Comparison of ENCODE assay signal across 30 cellular contexts in genomic region chr5:110017854-110018253, GRCh38.
"Had no signal": no experiment of that assay in that cellular context is flagged by ENCODE, and none has a peak within 500 bp of the region (broad histone marks: within the 10 kb centered on the region; RNA-seq: fewer than 3 reads in every experiment).

No MANE protein-coding gene starts in this region.

- FAIRE-seq: islet of Langerhans, kidney, small intestine had no signal

- DNase-seq: head of caudate nucleus; hypothalamus; immature natural killer cell; kidney; left colon; left lung; mesendoderm; naive thymus-derived CD4-positive, alpha-beta T cell; occipital lobe; retina; sigmoid colon; small intestine; stimulated activated CD4-positive, alpha-beta T cell treated with anti-CD3 and anti-CD28 coated beads, Interleukin-1b, Interleukin-23, amount 100 ng/mL, for 48 hours; stimulated activated CD4-positive, alpha-beta T cell treated with anti-CD3 and anti-CD28 coated beads, Interleukin-2, amount 100 ng/mL, for 48 hours; stimulated activated CD4-positive, alpha-beta T cell treated with anti-CD3 and anti-CD28 coated beads, Interleukin-4, amount 100 ng/mL, for 4 hours; stimulated activated CD8-positive, alpha-beta memory T cell treated with anti-CD3 and anti-CD28 coated beads, Interleukin-4, amount 100 ng/mL, for 48 hours; stimulated activated naive CD4-positive, alpha-beta T cell treated with Interleukin-2 at 50 U/mL for 16 hours; stimulated activated naive CD8-positive, alpha-beta T cell treated with anti-CD3 and anti-CD28 coated beads, Interleukin-15, amount 100 ng/mL, for 72 hours; substantia nigra; uterus had no signal

- H3K27ac ChIP-seq: left lung, neutrophil, prostate gland, sigmoid colon, tibial nerve, uterus had no signal

- H3K27ac Mint-ChIP-seq: immature natural killer cell; mesothelial cell of epicardium; naive thymus-derived CD4-positive, alpha-beta T cell; natural killer cell treated with Interleukin-12 subunit alpha and Interleukin-12 subunit beta and Interleukin-15 and Interleukin-18, amount 100 ng/mL, for 72 hours; stimulated activated memory B cell treated with anti-CD40 and anti-IgM and Interleukin-4, amounts not matched to agents 10 μg/mL and 1 μg/mL and 100 μg/mL, for 72 hours; type B pancreatic cell had no signal

- H3K36me3 ChIP-seq: left lung, neutrophil, prostate gland, sigmoid colon, tibial nerve, uterus had no signal

- H3K9me3 Mint-ChIP-seq: stimulated activated memory B cell treated with anti-CD40 and anti-IgM and Interleukin-4, amounts not matched to agents 10 μg/mL and 1 μg/mL and 100 μg/mL, for 72 hours had no signal

- H3K4me1 ChIP-seq: left lung, prostate gland, sigmoid colon, tibial nerve, uterus had no signal

- ATAC-seq: left colon; left lung; naive thymus-derived CD4-positive, alpha-beta T cell; right cardiac atrium; stimulated activated naive CD8-positive, alpha-beta T cell treated with anti-CD3 and anti-CD28 coated beads, Interleukin-15, amount 100 ng/mL, for 72 hours had no signal

- H3K4me1 Mint-ChIP-seq: immature natural killer cell; mesothelial cell of epicardium; naive thymus-derived CD4-positive, alpha-beta T cell; stimulated activated memory B cell treated with anti-CD40 and anti-IgM and Interleukin-4, amounts not matched to agents 10 μg/mL and 1 μg/mL and 100 μg/mL, for 72 hours; stimulated activated naive CD8-positive, alpha-beta T cell treated with anti-CD3 and anti-CD28 coated beads, Interleukin-15, amount 100 ng/mL, for 72 hours had no signal

- H3K9me3 ChIP-seq: left lung, neutrophil, prostate gland, sigmoid colon, tibial nerve, uterus had no signal

- H3K27me3 Mint-ChIP-seq: stimulated activated naive CD8-positive, alpha-beta T cell treated with anti-CD3 and anti-CD28 coated beads, Interleukin-15, amount 100 ng/mL, for 72 hours; type B pancreatic cell had no signal

- H3K4me3 Mint-ChIP-seq: immature natural killer cell; mesothelial cell of epicardium; naive thymus-derived CD4-positive, alpha-beta T cell; natural killer cell treated with Interleukin-12 subunit alpha and Interleukin-12 subunit beta and Interleukin-15 and Interleukin-18, amount 100 ng/mL, for 72 hours; stimulated activated memory B cell treated with anti-CD40 and anti-IgM and Interleukin-4, amounts not matched to agents 10 μg/mL and 1 μg/mL and 100 μg/mL, for 72 hours; stimulated activated naive CD8-positive, alpha-beta T cell treated with anti-CD3 and anti-CD28 coated beads, Interleukin-15, amount 100 ng/mL, for 72 hours; type B pancreatic cell had no signal

- H3K27me3 ChIP-seq: left lung, neutrophil, sigmoid colon, tibial nerve, uterus had no signal

- H3K36me3 Mint-ChIP-seq: immature natural killer cell; natural killer cell treated with Interleukin-12 subunit alpha and Interleukin-12 subunit beta and Interleukin-15 and Interleukin-18, amount 100 ng/mL, for 72 hours; stimulated activated memory B cell treated with anti-CD40 and anti-IgM and Interleukin-4, amounts not matched to agents 10 μg/mL and 1 μg/mL and 100 μg/mL, for 72 hours; type B pancreatic cell had no signal

- H3K4me3 ChIP-seq: left lung, lung, prostate gland, sigmoid colon, tibial nerve, uterus had no signal
